Comparison of ENCODE assay signal across 13 cellular contexts in genomic region chr2:136216073-136216472, GRCh38.
"Had no signal": no experiment of that assay in that cellular context is flagged by ENCODE, and none has a peak within 500 bp of the region (broad histone marks: within the 10 kb centered on the region; RNA-seq: fewer than 3 reads in every experiment).

No MANE protein-coding gene starts in this region.

- H3K4me3 ChIP-seq: body of pancreas, right atrium auricular region, tibial artery had no signal

- H3K9me3 ChIP-seq: body of pancreas, right atrium auricular region, tibial artery had no signal

- H3K27ac ChIP-seq: body of pancreas, right atrium auricular region, tibial artery had no signal

- ATAC-seq: body of pancreas; stimulated activated memory B cell treated with anti-CD40 and anti-IgM and Interleukin-4, amounts not matched to agents 10 μg/mL and 1 μg/mL and 100 μg/mL, for 72 hours had no signal

- H3K27me3 ChIP-seq: body of pancreas, right atrium auricular region, tibial artery had no signal

- H3K36me3 ChIP-seq: right atrium auricular region, tibial artery had no signal

- DNase-seq: activated CD4-positive, alpha-beta T cell treated with anti-CD3 and anti-CD28 coated beads, Interleukin-2, amount 50 U/mL, for 1 hour; activated effector memory CD4-positive, alpha-beta T cell treated with Interleukin-2 at 50 U/mL for 16 hours; activated T-cell treated with anti-CD3 and anti-CD28 coated beads, Interleukin-2, amount 50 U/mL, for 24 hours; amniotic stem cell; body of pancreas; central memory CD4-positive, alpha-beta T cell; cortex of kidney; effector CD8-positive, alpha-beta T cell; hippocampal formation; small intestine; tibial artery had no signal

- FAIRE-seq: small intestine had no signal

- H3K4me1 ChIP-seq: right atrium auricular region, tibial artery had no signal
